ENCODE assay signal across 1 cellular context in the genomic region with DNA sequence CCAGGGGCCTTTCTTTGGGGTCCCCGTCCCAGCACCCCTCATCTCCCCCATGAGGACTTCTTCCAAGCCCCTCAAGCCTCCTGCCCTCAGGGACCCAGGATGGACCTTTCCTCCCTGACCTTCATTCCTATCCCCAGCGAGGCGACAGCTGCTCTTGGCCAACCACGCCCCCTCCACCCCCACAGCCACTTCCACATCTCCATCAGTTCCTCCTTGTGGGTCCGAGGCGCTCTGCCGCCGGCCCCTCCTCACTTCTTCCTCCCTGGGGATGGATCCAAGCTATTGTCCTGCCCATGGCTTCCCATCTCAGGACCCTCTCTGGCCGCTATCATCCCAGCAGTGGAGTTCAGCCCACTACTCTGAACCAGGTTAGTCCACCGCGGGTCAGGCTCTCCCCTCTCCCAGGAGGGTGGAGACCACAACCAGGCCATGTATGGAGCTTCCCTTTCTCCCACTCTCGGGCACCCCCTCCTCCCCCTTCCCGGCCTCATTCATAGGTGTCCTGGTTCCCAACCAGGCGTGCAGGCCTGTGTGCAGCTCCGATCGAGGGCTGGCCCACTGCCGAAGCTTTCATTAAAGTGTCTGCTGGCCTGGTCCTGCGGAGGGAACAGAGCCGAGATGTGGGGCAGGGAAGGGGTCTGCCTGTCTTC.
TF ChIP-seq lines count a peak whose summit lies in the region.

No MANE protein-coding gene starts in this region.

TF ChIP-seq in K562, 482 proteins besides CTCF, POLR2A, EP300 and RAD21 (continued from another document):
- TF ChIP-seq E2F4 (CRISPR knock-in tag; IDR thresholded peaks at IDR 0.05; ENCODE audit: low read depth) (no peak), TRIM24 (IDR thresholded peaks at IDR 0.05) (no peak), TBL1XR1 (IDR thresholded peaks at IDR 0.05; ENCODE audit: low read length in 2 of 2) (no peak)
